ENCODE assay signal across 23 cellular contexts in genomic region chr19:47405854-47406417, GRCh38. TPM values are rescaled to one million over a fixed set of nuclear protein-coding genes. Genes with fewer than 3 reads are reported as not detected.
"Had no signal": no experiment of that assay in that cellular context is flagged by ENCODE, and none has a peak within 500 bp of the region (broad histone marks: within the 10 kb centered on the region; RNA-seq: fewer than 3 reads in every experiment).

No MANE protein-coding gene starts in this region.

- H3K4me1 Mint-ChIP-seq: activated CD4-positive, alpha-beta memory T cell treated with anti-CD3 and anti-CD28 coated beads, Interleukin-2, amount 10 ng/mL, durations not matched to agents 7 days and 5 days; activated CD4-positive, alpha-beta T cell treated with anti-CD3 and anti-CD28 coated beads, Interleukin-2, amount 10 ng/mL, durations not matched to agents 7 days and 5 days; activated naive CD4-positive, alpha-beta T cell treated with anti-CD3 and anti-CD28 coated beads, Interleukin-2, amount 10 ng/mL, durations not matched to agents 7 days and 5 days had no signal

- FAIRE-seq: TTC549 had no signal

- H3K9me3 Mint-ChIP-seq: activated CD4-positive, alpha-beta memory T cell treated with anti-CD3 and anti-CD28 coated beads, Interleukin-2, amount 10 ng/mL, durations not matched to agents 7 days and 5 days; activated CD4-positive, alpha-beta T cell treated with anti-CD3 and anti-CD28 coated beads, Interleukin-2, amount 10 ng/mL, durations not matched to agents 7 days and 5 days; activated naive CD4-positive, alpha-beta T cell treated with anti-CD3 and anti-CD28 coated beads, Interleukin-2, amount 10 ng/mL, durations not matched to agents 7 days and 5 days; activated naive CD8-positive, alpha-beta T cell treated with anti-CD3 and anti-CD28 coated beads, Interleukin-2, amount 10 ng/mL, durations not matched to agents 7 days and 5 days; activated T-helper 17 cell treated with anti-CD3 and anti-CD28 coated beads, Interleukin-2, amount 50 U/mL, for 72 hours had no signal

- H3K4me3 Mint-ChIP-seq: activated CD4-positive, alpha-beta memory T cell treated with anti-CD3 and anti-CD28 coated beads, Interleukin-2, amount 10 ng/mL, durations not matched to agents 7 days and 5 days; activated CD4-positive, alpha-beta T cell treated with anti-CD3 and anti-CD28 coated beads, Interleukin-2, amount 10 ng/mL, durations not matched to agents 7 days and 5 days; activated naive CD4-positive, alpha-beta T cell treated with anti-CD3 and anti-CD28 coated beads, Interleukin-2, amount 10 ng/mL, durations not matched to agents 7 days and 5 days; activated naive CD8-positive, alpha-beta T cell treated with anti-CD3 and anti-CD28 coated beads, Interleukin-2, amount 10 ng/mL, durations not matched to agents 7 days and 5 days; activated T-helper 17 cell treated with anti-CD3 and anti-CD28 coated beads, Interleukin-2, amount 50 U/mL, for 72 hours; T-helper 17 cell had no signal

- DNase-seq: activated CD4-positive, alpha-beta memory T cell treated with anti-CD3 and anti-CD28 coated beads, Interleukin-2, amount 10 ng/mL, durations not matched to agents 7 days and 5 days; activated CD4-positive, alpha-beta T cell treated with anti-CD3 and anti-CD28 coated beads, Interleukin-2, amount 10 ng/mL, durations not matched to agents 7 days and 5 days; activated CD4-positive, CD25-positive, alpha-beta regulatory T cell; activated gamma-delta T cell; activated naive CD4-positive, alpha-beta T cell treated with anti-CD3 and anti-CD28 coated beads, Interleukin-2, amount 10 ng/mL, durations not matched to agents 7 days and 5 days; activated naive CD8-positive, alpha-beta T cell treated with anti-CD3 and anti-CD28 coated beads, Interleukin-2, amount 10 ng/mL, durations not matched to agents 7 days and 5 days; activated T-cell treated with anti-CD3 and anti-CD28 coated beads for 4 hours; activated T-cell treated with anti-CD3 and anti-CD28 coated beads, Interleukin-2, amount 50 U/mL, for 48 hours; aorta; central memory CD4-positive, alpha-beta T cell; NCI-H1436 treated with DMSO at 0.1 percent for 48 hours; NCI-H187 treated with DMSO at 0.1 percent for 48 hours; NCI-H2171; NCI-H226; NCI-H526; NCI-H774; SIG-M5; T-helper 17 cell; T-helper 9 cell had no signal

- H3K27ac ChIP-seq: breast epithelium had no signal

- H3K36me3 Mint-ChIP-seq: activated naive CD4-positive, alpha-beta T cell treated with anti-CD3 and anti-CD28 coated beads, Interleukin-2, amount 10 ng/mL, durations not matched to agents 7 days and 5 days; activated naive CD8-positive, alpha-beta T cell treated with anti-CD3 and anti-CD28 coated beads, Interleukin-2, amount 10 ng/mL, durations not matched to agents 7 days and 5 days had no signal

- H3K36me3 ChIP-seq: breast epithelium had no signal

- ATAC-seq: activated T-helper 17 cell treated with anti-CD3 and anti-CD28 coated beads, Interleukin-2, amount 50 U/mL, for 72 hours; T-helper 17 cell had no signal

- H3K4me3 ChIP-seq: breast epithelium had no signal

- H3K4me1 ChIP-seq: breast epithelium had no signal

- H3K27ac Mint-ChIP-seq: activated CD4-positive, alpha-beta memory T cell treated with anti-CD3 and anti-CD28 coated beads, Interleukin-2, amount 10 ng/mL, durations not matched to agents 7 days and 5 days; activated CD4-positive, alpha-beta T cell treated with anti-CD3 and anti-CD28 coated beads, Interleukin-2, amount 10 ng/mL, durations not matched to agents 7 days and 5 days; activated naive CD4-positive, alpha-beta T cell treated with anti-CD3 and anti-CD28 coated beads, Interleukin-2, amount 10 ng/mL, durations not matched to agents 7 days and 5 days; activated naive CD8-positive, alpha-beta T cell treated with anti-CD3 and anti-CD28 coated beads, Interleukin-2, amount 10 ng/mL, durations not matched to agents 7 days and 5 days; activated T-helper 17 cell treated with anti-CD3 and anti-CD28 coated beads, Interleukin-2, amount 50 U/mL, for 72 hours; T-helper 17 cell had no signal

- H3K27me3 ChIP-seq: breast epithelium had no signal

RNA-seq across cellular contexts. Expression of gene MEIS3, which starts 13.4 kb away (rescaled TPM):
- total RNA-seq: activated CD4-positive, alpha-beta T cell treated with anti-CD3 and anti-CD28 coated beads, Interleukin-2, amount 10 ng/mL, durations not matched to agents 7 days and 5 days; activated CD8-positive, alpha-beta memory T cell treated with anti-CD3 and anti-CD28 coated beads for 36 hours had no signal
